In genomic region chr6:87851674-87852260, GRCh38 we compare ENCODE assay signal across 16 cellular contexts.
DNase-seq lines count a peak whose midpoint lies in the region; ATAC-seq, FAIRE-seq and TF ChIP-seq lines count a peak whose summit lies in the region.
"Had no signal": no experiment of that assay in that cellular context is flagged by ENCODE, and none has a peak within 500 bp of the region (broad histone marks: within the 10 kb centered on the region; RNA-seq: fewer than 3 reads in every experiment).

No MANE protein-coding gene starts in this region.

- no peak overlapping the region for H3K4me3 Mint-ChIP-seq in central memory CD8-positive, alpha-beta T cell
- H3K4me3 Mint-ChIP-seq: CD14-positive monocyte; CD8-positive, alpha-beta T cell; H9 had no signal

- 82 to 90% methylated on average over 4 of the region's 4 CpGs for whole genome bisulfite sequencing in lung, 2 donors

- no peak overlapping the region for H3K27ac ChIP-seq in lung (ENCODE audit: low read depth in 1 of 2, low read length in 1 of 2)

- H3K9me3 ChIP-seq in lung (ENCODE audit: control insufficient read depth in 2 of 2, insufficient read depth in 1 of 2, low read length in 1 of 2): no peaks in the 10 kb centered on the region

- peak; percentile 73 for ATAC-seq in central memory CD8-positive, alpha-beta T cell (replicated peaks; ENCODE audit: extremely low read depth, poor library complexity, severe bottlenecking)
- peak; percentile 60 for ATAC-seq in lung (ENCODE audit: insufficient read depth, low FRiP score)
- ATAC-seq: CD8-positive, alpha-beta T cell had no signal

- H3K36me3 ChIP-seq in lung (ENCODE audit: control insufficient read depth in 2 of 2, insufficient read depth in 2 of 2, low read length in 2 of 2): no peaks in the 10 kb centered on the region

- H3K4me3 ChIP-seq in lung: no peak overlapping the region

- H3K4me1 ChIP-seq in lung (ENCODE audit: control insufficient read depth in 2 of 2, insufficient read depth in 2 of 2, low read length in 2 of 2): peaks cover 0 to 4% of the 10 kb centered on the region in 2 donors

- H3K9me3 Mint-ChIP-seq in central memory CD8-positive, alpha-beta T cell: no peaks in the 10 kb centered on the region
- H3K9me3 Mint-ChIP-seq: CD8-positive, alpha-beta T cell; H9 had no signal

- no peaks in the 10 kb centered on the region for H3K36me3 Mint-ChIP-seq in central memory CD8-positive, alpha-beta T cell (ENCODE audit: insufficient read depth)
- H3K36me3 Mint-ChIP-seq: CD14-positive monocyte; CD8-positive, alpha-beta T cell had no signal

- no peaks in the 10 kb centered on the region for H3K27me3 Mint-ChIP-seq in central memory CD8-positive, alpha-beta T cell

- DNase-seq in GM12892 (ENCODE audit: insufficient read length): no peak
- DNase-seq in HTR-8/SVneo (ENCODE audit: insufficient read length, low spot score): no peak
- no peak for DNase-seq in central memory CD8-positive, alpha-beta T cell (ENCODE audit: low spot score in 2 of 2)
- no peak for DNase-seq in lung (ENCODE audit: low spot score)
- no peak for DNase-seq in NCI-H2196 (lab: John Stamatoyannopoulos, UW; ENCODE audit: unreplicated experiment)
- DNase-seq in NCI-H1105 (lab: John Stamatoyannopoulos, UW): no peak
- no peak for DNase-seq in LoVo (ENCODE audit: low spot score)
- no peak for DNase-seq in middle frontal gyrus (ENCODE audit: extremely low spot score, low spot score)
- DNase-seq: CD8-positive, alpha-beta T cell; COR-L47; DND-41; GDM1; GOT3; H9; KBM-7 had no signal

- TF ChIP-seq POLR2A in GM12892 (IDR thresholded peaks at IDR 0.05; ENCODE audit: low read depth, low read length): no peak

- TF ChIP-seq CTCF in lung (IDR thresholded peaks at IDR 0.05; ENCODE audit: control extremely low read depth, extremely low read depth): no peak

- no peaks in the 10 kb centered on the region for H3K27me3 ChIP-seq in lung (ENCODE audit: control insufficient read depth, insufficient read depth)

- H3K27ac Mint-ChIP-seq in central memory CD8-positive, alpha-beta T cell (ENCODE audit: low read depth): no peak overlapping the region
- H3K27ac Mint-ChIP-seq: CD8-positive, alpha-beta T cell; H9 had no signal

- FAIRE-seq in GM12892 (lab: Jason Lieb, UNC): peak; percentile 48
- peak; percentile 46 for FAIRE-seq in HTR-8/SVneo (lab: Jason Lieb, UNC)

- H3K4me1 Mint-ChIP-seq in central memory CD8-positive, alpha-beta T cell: peaks cover 13% of the 10 kb centered on the region
- H3K4me1 Mint-ChIP-seq: CD14-positive monocyte had no signal
